ENCODE assay signal across 27 cellular contexts in genomic region chr3:73291541-73291940, GRCh38.
DNase-seq lines count a peak whose midpoint lies in the region; ATAC-seq and TF ChIP-seq lines count a peak whose summit lies in the region.
"Had no signal": no experiment of that assay in that cellular context is flagged by ENCODE, and none has a peak within 500 bp of the region (broad histone marks: within the 10 kb centered on the region; RNA-seq: fewer than 3 reads in every experiment).

No MANE protein-coding gene starts in this region.

- TF ChIP-seq CTCF in HEK293 (tag by site-specific recombination; IDR thresholded peaks at IDR 0.05) (no peak), mesothelial cell of epicardium (IDR thresholded peaks at IDR 0.05; ENCODE audit: unreplicated experiment) (no peak), heart right ventricle (IDR thresholded peaks at IDR 0.05) (no peak)

- no peak overlapping the region for H3K4me3 ChIP-seq in HEK293 (ENCODE audit: low read depth, low read length)
- H3K4me3 ChIP-seq in heart right ventricle = no peak overlapping the region
- H3K4me3 ChIP-seq: A549; BLaER1 treated with 17β-estradiol and CSF1 and Interleukin-3, amounts not matched to agents 10 nM and 100 nM; HAP-1; SJSA1 had no signal

- no peaks in the 10 kb centered on the region for H3K27me3 ChIP-seq in heart right ventricle
- H3K27me3 ChIP-seq: BLaER1 treated with 17β-estradiol and CSF1 and Interleukin-3, amounts not matched to agents 10 nM and 100 nM; SJSA1 had no signal

- H3K9me3 ChIP-seq in HEK293 (ENCODE audit: control insufficient read depth, insufficient read depth, low read depth, low read length) = no peaks in the 10 kb centered on the region
- H3K9me3 ChIP-seq in heart right ventricle = no peaks in the 10 kb centered on the region
- H3K9me3 ChIP-seq: A549; BLaER1 treated with 17β-estradiol and CSF1 and Interleukin-3, amounts not matched to agents 10 nM and 100 nM; Caco-2; HAP-1; SJSA1 had no signal

- H3K36me3 ChIP-seq in HEK293 (ENCODE audit: control insufficient read depth in 2 of 2, insufficient read depth in 1 of 2, low read length in 2 of 2) (no peaks in the 10 kb centered on the region), heart right ventricle (no peaks in the 10 kb centered on the region)
- H3K36me3 ChIP-seq: BLaER1 treated with 17β-estradiol and CSF1 and Interleukin-3, amounts not matched to agents 10 nM and 100 nM; HAP-1; SJSA1 had no signal

- H3K27ac Mint-ChIP-seq in mesothelial cell of epicardium = peak overlapping the region; percentile 23
- H3K27ac Mint-ChIP-seq: CD4-positive, alpha-beta T cell had no signal

- no peak for ATAC-seq in heart right ventricle
- no peak for ATAC-seq in HG02970 (IDR thresholded peaks at IDR 0.05; ENCODE audit: low FRiP score, unreplicated experiment)
- ATAC-seq: A549 had no signal

- peaks cover 38% of the 10 kb centered on the region for H3K4me1 Mint-ChIP-seq in mesothelial cell of epicardium

- WGBS in heart right ventricle, 2 donors = 72% methylated on average over 7 of the region's 7 CpGs

- no peaks in the 10 kb centered on the region for H3K36me3 Mint-ChIP-seq in mesothelial cell of epicardium

- H3K4me3 Mint-ChIP-seq in mesothelial cell of epicardium = no peak overlapping the region
- H3K4me3 Mint-ChIP-seq: CD4-positive, alpha-beta T cell had no signal

- DNase-seq in COLO668 (lab: John Stamatoyannopoulos, UW; ENCODE audit: unreplicated experiment) = peak; percentile 17
- DNase-seq in NCI-H345 (lab: John Stamatoyannopoulos, UW) = peak; percentile 71
- no peak for DNase-seq in mesothelial cell of epicardium (ENCODE audit: low spot score in 2 of 2, unreplicated experiment in 2 of 2)
- DNase-seq in heart right ventricle = no peak
- no peak for DNase-seq in NCI-H2171 (lab: John Stamatoyannopoulos, UW)
- DNase-seq: AML-193; Caco-2; CD4-positive, alpha-beta T cell; DMS 273 treated with DMSO at 0.1 percent for 48 hours; DMS79; EL; GDM1; GOT3; NCI-H1048; NCI-H1694; NCI-H2029 treated with DMSO at 0.1 percent for 48 hours; NCI-H510A; NCI-H774; Right ventricle myocardium superior; RPMI8226; T-helper 2 cell had no signal

- H3K4me1 ChIP-seq in HEK293 (ENCODE audit: control insufficient read depth, insufficient read depth, low read length) = peaks cover 2% of the 10 kb centered on the region; the same call in 1 of the 2 replicates
- no peaks in the 10 kb centered on the region for H3K4me1 ChIP-seq in heart right ventricle
- H3K4me1 ChIP-seq: A549; BLaER1 treated with 17β-estradiol and CSF1 and Interleukin-3, amounts not matched to agents 10 nM and 100 nM; Caco-2; HAP-1; SJSA1 had no signal

- H3K27ac ChIP-seq in HEK293 (ENCODE audit: extremely low read depth, low read depth, low read length) = no peak overlapping the region
- no peak overlapping the region for H3K27ac ChIP-seq in heart right ventricle
- H3K27ac ChIP-seq: A549; BLaER1 treated with 17β-estradiol and CSF1 and Interleukin-3, amounts not matched to agents 10 nM and 100 nM; SJSA1 had no signal

- H3K9me3 Mint-ChIP-seq in mesothelial cell of epicardium = no peaks in the 10 kb centered on the region
- H3K9me3 Mint-ChIP-seq: CD4-positive, alpha-beta T cell had no signal

- CTCF ChIA-PET in HEK293 (lab: Yijun Ruan, JAX) = no interaction called here

- POLR2A ChIA-PET in HEK293 (lab: Yijun Ruan, JAX) = no interaction called here

- intact Hi-C loops in heart right ventricle (cut with DNase I) = no loop called here

- H3K27me3 Mint-ChIP-seq in mesothelial cell of epicardium (ENCODE audit: low read depth) = peaks cover 7% of the 10 kb centered on the region
- H3K27me3 Mint-ChIP-seq: CD4-positive, alpha-beta T cell had no signal

TF ChIP-seq in HEK293, 187 proteins besides CTCF, POLR2A, EP300 and RAD21:
- no peak for TF ChIP-seq OSR2 (tag by site-specific recombination; IDR thresholded peaks at IDR 0.05)
- peak; percentile 52 for TF ChIP-seq ZIC2 (tag by site-specific recombination; IDR thresholded peaks at IDR 0.05)

Comparison
In these comparisons a context has a peak if more than half of its experiments do, and no peak if none do; other contexts are left out.
1. DNase-seq: peak in COLO668 (single experiment) and NCI-H345 (single experiment); none in mesothelial cell of epicardium (0 of 2), heart right ventricle (0 of 2) and NCI-H2171 (single experiment).